Comparison of ENCODE assay signal across 12 cellular contexts in genomic region chr20:33843854-33844253, GRCh38. TPM values are rescaled to one million over a fixed set of nuclear protein-coding genes. Genes with fewer than 3 reads are reported as not detected.
A peak's percentile ranks its signal among the peaks of the same experiment; 100 is the strongest.
DNase-seq lines count a peak whose midpoint lies in the region; ATAC-seq and TF ChIP-seq lines count a peak whose summit lies in the region.
"Had no signal": no experiment of that assay in that cellular context is flagged by ENCODE, and none has a peak within 500 bp of the region (broad histone marks: within the 10 kb centered on the region; RNA-seq: fewer than 3 reads in every experiment).

No MANE protein-coding gene starts in this region.

- peak; percentile 65 for ATAC-seq in HG02571 (IDR thresholded peaks at IDR 0.05; ENCODE audit: unreplicated experiment)
- peak; percentile 97 for ATAC-seq in activated B cell treated with CpG ODN at 0.5 μM for 24 hours (ENCODE audit: low read depth)
- peak; percentile 95 to 97 for ATAC-seq in naive thymus-derived CD8-positive, alpha-beta T cell
- no peak for ATAC-seq in HG02840 (IDR thresholded peaks at IDR 0.05; ENCODE audit: low FRiP score, unreplicated experiment)
- no peak for ATAC-seq in HG03469 (IDR thresholded peaks at IDR 0.05; ENCODE audit: unreplicated experiment)
- ATAC-seq: HCT116 had no signal

- H3K27ac Mint-ChIP-seq in activated B cell treated with CpG ODN at 0.5 μM for 24 hours = peak overlapping the region; percentile 74
- peak overlapping the region in 9 of 10 donors; percentile 21 to 76 (median 53) for H3K27ac Mint-ChIP-seq in naive thymus-derived CD8-positive, alpha-beta T cell

- peak overlapping the region; percentile 53 for H3K4me3 Mint-ChIP-seq in activated B cell treated with CpG ODN at 0.5 μM for 24 hours
- H3K4me3 Mint-ChIP-seq in naive thymus-derived CD8-positive, alpha-beta T cell = peak overlapping the region in 7 of 10 donors; percentile 3 to 65 (median 44)
- H3K4me3 Mint-ChIP-seq: activated naive CD4-positive, alpha-beta T cell treated with anti-CD3 and anti-CD28 coated beads, Interleukin-2, amount 50 U/mL, for 24 hours had no signal

- DNase-seq in GM13977 (ENCODE audit: low spot score) (peak; percentile 70), activated B cell treated with CpG ODN at 0.5 μM for 24 hours (peak; percentile 22), DMS153 (lab: John Stamatoyannopoulos, UW) (no peak), posterior vena cava (ENCODE audit: low spot score) (no peak)
- DNase-seq in naive thymus-derived CD8-positive, alpha-beta T cell = peak in 5 of 10 donors; percentile 10 to 46 (median 36)
- DNase-seq: MV-4-11, SHP77 had no signal

- no peak for TF ChIP-seq CTCF in GM13977 (IDR thresholded peaks at IDR 0.05; ENCODE audit: extremely low read depth, insufficient read depth, missing control alignments)
- no peak for TF ChIP-seq CTCF in activated B cell treated with CpG ODN at 0.5 μM for 24 hours (IDR thresholded peaks at IDR 0.05)

- no peaks in the 10 kb centered on the region for H3K27me3 Mint-ChIP-seq in activated B cell treated with CpG ODN at 0.5 μM for 24 hours
- H3K27me3 Mint-ChIP-seq in naive thymus-derived CD8-positive, alpha-beta T cell = no peaks in the 10 kb centered on the region
- H3K27me3 Mint-ChIP-seq: activated naive CD4-positive, alpha-beta T cell treated with anti-CD3 and anti-CD28 coated beads, Interleukin-2, amount 50 U/mL, for 24 hours had no signal

- intact Hi-C loops in activated B cell treated with CpG ODN at 0.5 μM for 24 hours (cut with micrococcal nuclease) = loop anchor here (1.0 to 2.0 kb wide), 3 partner anchors 17 to 149 kb away; partner anchors contain the start of genes CHMP4B and RALY
- intact Hi-C loops in posterior vena cava (cut with DNase I) = no loop called here

- POLR2A ChIA-PET in activated B cell treated with CpG ODN at 0.5 μM for 24 hours (lab: Charles Lee) = interaction anchor here (0.7 kb wide), 1 partner anchor 179 kb away, joined by 3 read pairs; no protein-coding TSS in a partner anchor
- POLR2A ChIA-PET in naive thymus-derived CD8-positive, alpha-beta T cell (lab: Charles Lee) = no interaction called here

- no peaks in the 10 kb centered on the region for H3K9me3 Mint-ChIP-seq in activated B cell treated with CpG ODN at 0.5 μM for 24 hours
- H3K9me3 Mint-ChIP-seq in naive thymus-derived CD8-positive, alpha-beta T cell = no peaks in the 10 kb centered on the region
- H3K9me3 Mint-ChIP-seq: activated naive CD4-positive, alpha-beta T cell treated with anti-CD3 and anti-CD28 coated beads, Interleukin-2, amount 50 U/mL, for 24 hours had no signal

- CTCF ChIA-PET in activated B cell treated with CpG ODN at 0.5 μM for 24 hours (lab: Charles Lee) = no interaction called here

- peaks cover 31% of the 10 kb centered on the region for H3K36me3 Mint-ChIP-seq in activated B cell treated with CpG ODN at 0.5 μM for 24 hours (ENCODE audit: low read depth)
- peaks cover 0 to 9% (median 2%) of the 10 kb centered on the region in 3 donors for H3K36me3 Mint-ChIP-seq in naive thymus-derived CD8-positive, alpha-beta T cell

- in situ Hi-C loops in GM13977 (cut with MboI; ENCODE audit: low pct_unique_long_range_greater_than_20kb, low sequenced_read_pairs, unreplicated experiment) = no loop called here

- peaks cover 87% of the 10 kb centered on the region for H3K4me1 Mint-ChIP-seq in activated B cell treated with CpG ODN at 0.5 μM for 24 hours
- H3K4me1 Mint-ChIP-seq in naive thymus-derived CD8-positive, alpha-beta T cell = peaks cover 61 to 98% (median 89%) of the 10 kb centered on the region in 4 donors

RNA-seq across cellular contexts. Expression of gene CHMP4B, which starts 32.7 kb away (rescaled TPM):
- total RNA-seq in activated B cell treated with CpG ODN at 0.5 μM for 24 hours = 116 and 121 TPM in 2 replicates
- 10 to 100 TPM; 57.5 to 59.5 TPM for total RNA-seq in naive thymus-derived CD8-positive, alpha-beta T cell
- polyA plus RNA-seq in naive thymus-derived CD8-positive, alpha-beta T cell = 1 to 10 TPM; 4.0 to 5.0 (median 4.8) TPM
- 100 to 1,000 TPM in 1 of 2 donors, 10 to 100 TPM in 1; 79.2 to 104 TPM for total RNA-seq in posterior vena cava

Comparison
In these comparisons a context has a peak if more than half of its experiments do, and no peak if none do; other contexts are left out.
1. DNase-seq: peak in GM13977 (single experiment) and activated B cell treated with CpG ODN at 0.5 μM for 24 hours (single experiment); none in DMS153 (single experiment) and posterior vena cava (single experiment).
2. ATAC-seq: peak in HG02571 (single experiment), activated B cell treated with CpG ODN at 0.5 μM for 24 hours (single experiment) and naive thymus-derived CD8-positive, alpha-beta T cell (2 of 2); none in HG02840 (single experiment) and HG03469 (single experiment).